In genomic region chr15:38453971-38454686, GRCh38 we compare ENCODE assay signal across 8 cellular contexts. TPM values are rescaled to one million over a fixed set of nuclear protein-coding genes. Genes with fewer than 3 reads are reported as not detected.
DNase-seq lines count a peak whose midpoint lies in the region; ATAC-seq and TF ChIP-seq lines count a peak whose summit lies in the region.

TSS of gene FAM98B (plus strand) at chr15:38454127. CDS start at chr15:38454162, 35 bp downstream.

- TF ChIP-seq POLR2A in IMR-90 (IDR thresholded peaks at IDR 0.05; ENCODE audit: low read depth, low read length): peak; percentile 67; the same call in 1 of the 2 replicates

- ATAC-seq in GM21528 (IDR thresholded peaks at IDR 0.05; ENCODE audit: low FRiP score, unreplicated experiment) (peak; percentile 87), IMR-90 (ENCODE audit: low read depth) (peak; percentile 97), esophagus mucosa (peak; percentile 96)
- ATAC-seq in activated T-cell treated with anti-CD3 and anti-CD28 coated beads, Interleukin-2, amount 50 U/mL, for 4 hours: peak; percentile 97 to 98

- peaks cover 30% of the 10 kb centered on the region for H3K4me1 Mint-ChIP-seq in activated T-cell treated with anti-CD3 and anti-CD28 coated beads, Interleukin-2, amount 50 U/mL, for 4 hours (ENCODE audit: low read depth)

- H4K91ac ChIP-seq in IMR-90 (ENCODE audit: insufficient read depth, low read depth, low read length): peak within 1 kb of the TSS; percentile 96

- H3K23ac ChIP-seq in IMR-90 (ENCODE audit: low read depth, low read length): peak within 1 kb of the TSS; percentile 96

- peak within 1 kb of the TSS; percentile 98 for H4K5ac ChIP-seq in IMR-90 (ENCODE audit: low read depth, low read length)

- H2BK20ac ChIP-seq in IMR-90 (ENCODE audit: low read depth, low read length): peak within 1 kb of the TSS; percentile 45; the same call in 1 of the 2 replicates

- TF ChIP-seq RAD21 in IMR-90 (IDR thresholded peaks at IDR 0.05; ENCODE audit: low read length): no peak

- peak within 1 kb of the TSS; percentile 94 for H2BK5ac ChIP-seq in IMR-90 (ENCODE audit: low read depth, low read length, poor library complexity, severe bottlenecking)

- 0 out of 2 replicates have a peak within 1 kb of the TSS, but pooled peaks have one; percentile 3 for H2AK5ac ChIP-seq in IMR-90 (ENCODE audit: low read depth, low read length)

- no peaks in the 10 kb centered on the region; the same call in 1 of the 2 replicates for H4K20me1 ChIP-seq in IMR-90 (ENCODE audit: insufficient read depth, low read length)
- no peaks in the 10 kb centered on the region; the same call in 1 of the 2 replicates for H4K20me1 ChIP-seq in PC-9 (ENCODE audit: insufficient read depth)

- peak within 1 kb of the TSS; percentile 92 to 99 for H4K8ac ChIP-seq in IMR-90 (ENCODE audit: low read depth in 2 of 2, low read length in 2 of 2)

- in situ Hi-C loops in IMR-90 (cut with MboI; ENCODE audit: low sequenced_read_pairs): no loop called here

- peaks cover 5% of the 10 kb centered on the region for H3K36me3 Mint-ChIP-seq in activated T-cell treated with anti-CD3 and anti-CD28 coated beads, Interleukin-2, amount 50 U/mL, for 4 hours (ENCODE audit: insufficient read depth)

- H3K79me1 ChIP-seq in IMR-90 (ENCODE audit: low read depth in 1 of 2, low read length in 2 of 2): peaks cover 29 to 41% of the 10 kb centered on the region in 2 experiments

- peaks cover 13% of the 10 kb centered on the region for H3K9me1 ChIP-seq in IMR-90 (ENCODE audit: insufficient read depth, low read length)

- H3F3A ChIP-seq in PC-9 (ENCODE audit: insufficient read depth, low read depth): peaks cover 8% of the 10 kb centered on the region; the same call in 1 of the 2 replicates

- peak within 1 kb of the TSS; percentile 93 for H3K14ac ChIP-seq in IMR-90 (replicated peaks; ENCODE audit: low read depth, low read length)

- peaks cover 3% of the 10 kb centered on the region; the same call in 1 of the 2 replicates for H3K4me1 ChIP-seq in IMR-90 (ENCODE audit: control insufficient read depth, insufficient read depth, low read length)
- H3K4me1 ChIP-seq in PC-9 (replicated peaks; ENCODE audit: insufficient read depth): peaks cover 16% of the 10 kb centered on the region
- H3K4me1 ChIP-seq in muscle layer of colon (ENCODE audit: insufficient read depth, low read length): peaks cover 13% of the 10 kb centered on the region

- H3K36me3 ChIP-seq in IMR-90 (ENCODE audit: control insufficient read depth, insufficient read depth, low read length) (peaks cover 3% of the 10 kb centered on the region; the same call in 1 of the 2 replicates), PC-9 (ENCODE audit: low read depth) (no peaks in the 10 kb centered on the region), muscle layer of colon (ENCODE audit: insufficient read depth, low read length) (no peaks in the 10 kb centered on the region)

- CTCF ChIA-PET in IMR-90 (lab: Yijun Ruan, JAX) (interaction anchor here (0.7 to 2.5 kb wide), 6 partner anchors 12 to 618 kb away, joined by 3 to 8 read pairs (median 3); no protein-coding TSS in a partner anchor), PC-9 (lab: Charles Lee) (interaction anchor here (0.5 to 2.2 kb wide), 4 partner anchors 14 to 245 kb away, joined by 3 to 10 read pairs (median 4); no protein-coding TSS in a partner anchor)

- TF ChIP-seq CTCF in IMR-90 (conservative IDR thresholded peaks at IDR 0.05; ENCODE audit: low read depth, low read length) (0 out of 2 replicates have a peak, but pooled peaks have one; percentile 2), PC-9 (conservative IDR thresholded peaks at IDR 0.05) (no peak)

- no peaks in the 10 kb centered on the region for H3K9me2 ChIP-seq in PC-9 (ENCODE audit: insufficient read depth)

- intact Hi-C loops in IMR-90 (cut with micrococcal nuclease) (no loop called here), PC-9 (cut with micrococcal nuclease; ENCODE audit: unreplicated experiment) (no loop called here)

- peak within 1 kb of the TSS; percentile 99 for H2AFZ ChIP-seq in IMR-90 (replicated peaks; ENCODE audit: low read length, poor library complexity)
- peak within 1 kb of the TSS; percentile 90 for H2AFZ ChIP-seq in PC-9

- no peaks in the 10 kb centered on the region for H3K9me3 ChIP-seq in IMR-90 (ENCODE audit: control insufficient read depth, insufficient read depth, low read length)
- H3K9me3 ChIP-seq in PC-9 (ENCODE audit: insufficient read depth, low read depth): no peaks in the 10 kb centered on the region
- no peaks in the 10 kb centered on the region for H3K9me3 ChIP-seq in muscle layer of colon (ENCODE audit: low read length)

- peak within 1 kb of the TSS; percentile 85 for H3K4ac ChIP-seq in IMR-90 (ENCODE audit: low read depth, low read length)

- BruUV-seq in IMR-90 (replicated peaks; lab: Mats Ljungman, UMichigan): no TSS peak
- BruUV-seq in PC-9 (replicated peaks; lab: Mats Ljungman, UMichigan): TSS peak; percentile 51

- H3K79me2 ChIP-seq in PC-9 (ENCODE audit: low read depth): peaks cover 36% of the 10 kb centered on the region

- H3K9ac ChIP-seq in IMR-90 (ENCODE audit: low read depth, low read length) (peak within 1 kb of the TSS; percentile 99), muscle layer of colon (ENCODE audit: low read length) (peak within 1 kb of the TSS; percentile 96)

- peak within 1 kb of the TSS; percentile 99 for H3K4me3 Mint-ChIP-seq in activated T-cell treated with anti-CD3 and anti-CD28 coated beads, Interleukin-2, amount 50 U/mL, for 4 hours

- H3K4me2 ChIP-seq in IMR-90 (ENCODE audit: low read depth, low read length): peak within 1 kb of the TSS; percentile 95
- peak within 1 kb of the TSS; percentile 98 for H3K4me2 ChIP-seq in PC-9

- H2BK120ac ChIP-seq in IMR-90 (ENCODE audit: low read depth, low read length): peak within 1 kb of the TSS; percentile 78

- DNase-seq in DMS153 treated with DMSO at 0.1 percent for 48 hours (lab: John Stamatoyannopoulos, UW; ENCODE audit: unreplicated experiment) (peak; percentile 29), IMR-90 (peak; percentile 85), PC-9 (peak; percentile 70 to 91)
- DNase-seq in activated T-cell treated with anti-CD3 and anti-CD28 coated beads, Interleukin-2, amount 50 U/mL, for 4 hours: peak; percentile 84
- peak; percentile 84 for DNase-seq in stimulated activated CD8-positive, alpha-beta memory T cell treated with anti-CD3 and anti-CD28 coated beads, Interleukin-7, amount 100 ng/mL, for 24 hours (ENCODE audit: low read depth)

- dilution Hi-C loops in IMR-90 (cut with HindIII; ENCODE audit: low sequenced_read_pairs, unreplicated experiment): no loop called here

- 2% methylated on average over 9 of the region's 48 CpGs; no CpG with 5 or more reads in 1 of the 2 experiments for WGBS in IMR-90 (ENCODE audit: extremely low coverage in 2 of 2, insufficient read length in 1 of 2), 2 experiments

- H2BK15ac ChIP-seq in IMR-90 (ENCODE audit: low read depth, low read length): peak within 1 kb of the TSS; percentile 92; the same call in 2 of the 3 replicates

- peak within 1 kb of the TSS; percentile 94 for H3K18ac ChIP-seq in IMR-90 (ENCODE audit: low read depth, low read length)

- H3K9me3 Mint-ChIP-seq in activated T-cell treated with anti-CD3 and anti-CD28 coated beads, Interleukin-2, amount 50 U/mL, for 4 hours: no peaks in the 10 kb centered on the region

- POLR2A ChIA-PET in IMR-90 (lab: Charles Lee; ENCODE audit: unreplicated experiment): interaction anchor here (1.0 kb wide), 1 partner anchor 10 kb away, joined by 3 read pairs; no protein-coding TSS in a partner anchor
- POLR2A ChIA-PET in PC-9 (lab: Charles Lee; ENCODE audit: unreplicated experiment): interaction anchor here (0.6 to 2.0 kb wide), 2 partner anchors 14 to 135 kb away, joined by 5 to 10 read pairs; no protein-coding TSS in a partner anchor

- H2AK9ac ChIP-seq in IMR-90 (replicated peaks; ENCODE audit: low read depth, low read length, poor library complexity): peak within 1 kb of the TSS; percentile 77

- H3K27ac ChIP-seq in IMR-90 (ENCODE audit: insufficient read depth, low read length) (peak within 1 kb of the TSS; percentile 98), PC-9 (peak within 1 kb of the TSS; percentile 71), muscle layer of colon (ENCODE audit: low read depth, low read length) (peak within 1 kb of the TSS; percentile 79)

- peaks cover 6% of the 10 kb centered on the region; the same call in 1 of the 2 replicates for H3K27me3 ChIP-seq in IMR-90 (ENCODE audit: control insufficient read depth, insufficient read depth, low read length)
- no peaks in the 10 kb centered on the region for H3K27me3 ChIP-seq in PC-9 (ENCODE audit: insufficient read depth, low read depth)
- H3K27me3 ChIP-seq in muscle layer of colon (ENCODE audit: control insufficient read depth in 1 of 2, insufficient read depth in 2 of 2, low read length in 2 of 2): no peaks in the 10 kb centered on the region

- H3K27me3 Mint-ChIP-seq in activated T-cell treated with anti-CD3 and anti-CD28 coated beads, Interleukin-2, amount 50 U/mL, for 4 hours (ENCODE audit: low read depth): no peaks in the 10 kb centered on the region

- H3K4me3 ChIP-seq in IMR-90 (ENCODE audit: insufficient read depth, low read depth, low read length) (peak within 1 kb of the TSS; percentile 87), PC-9 (peak within 1 kb of the TSS; percentile 67), muscle layer of colon (ENCODE audit: low read depth in 1 of 2, low read length in 2 of 2) (peak within 1 kb of the TSS; percentile 75 to 97)

- peak within 1 kb of the TSS; percentile 90; the same call in 1 of the 2 replicates for H3K56ac ChIP-seq in IMR-90 (ENCODE audit: extremely low read depth, insufficient read depth, low read length)

TF ChIP-seq in IMR-90, 13 proteins besides CTCF, POLR2A, EP300 and RAD21 (continues in another document):
- peak; percentile 13; the same call in 1 of the 2 replicates for TF ChIP-seq SMC3 (IDR thresholded peaks at IDR 0.05; ENCODE audit: low read depth, low read length)
- TF ChIP-seq MAFK (IDR thresholded peaks at IDR 0.05; ENCODE audit: low read depth, low read length): no peak
- 0 out of 2 replicates have a peak, but pooled peaks have one; percentile 13 for TF ChIP-seq NFE2L2 (IDR thresholded peaks at IDR 0.05; ENCODE audit: low read depth, low read length)
- TF ChIP-seq CHD1 (IDR thresholded peaks at IDR 0.05; ENCODE audit: low read depth, low read length): no peak
- TF ChIP-seq RCOR1 (IDR thresholded peaks at IDR 0.05; ENCODE audit: insufficient replicate concordance, low read length): no peak
- no peak for TF ChIP-seq MXI1 (IDR thresholded peaks at IDR 0.05; ENCODE audit: borderline replicate concordance, low read depth, low read length)

RNA-seq across cellular contexts. Expression of gene FAM98B, which starts in this region (rescaled TPM):
- total RNA-seq in IMR-90 (2012; rRNA removed) (2.7 and 7.2 TPM in 2 replicates), PC-9 (2021) (14.6 and 34.7 TPM in 2 replicates), esophagus mucosa (8.9 TPM)
- 7.9 and 12.2 TPM in 2 replicates for polyA plus RNA-seq in IMR-90 (2012; rRNA removed)
- 1.0 and 1.5 TPM in 2 replicates for polyA plus RNA-seq in IMR-90 (2012; cell fraction: cytosol; rRNA removed)
- 0.23 and 2.2 TPM in 2 replicates for polyA plus RNA-seq in IMR-90 (2012; cell fraction: nucleus; rRNA removed; ENCODE audit: low replicate concordance)
- 10 to 100 TPM; 42.5 to 44.6 (median 44.0) TPM for total RNA-seq in activated T-cell treated with anti-CD3 and anti-CD28 coated beads, Interleukin-2, amount 50 U/mL, for 4 hours

Comparison
In these comparisons a context has a peak if more than half of its experiments do, and no peak if none do; other contexts are left out.
1. Peak in every context shown above with its lines: DNase-seq, ATAC-seq, H3K4me3 ChIP-seq and H3K27ac ChIP-seq.
2. DNase-seq: peak in every context shown above with its lines; median percentile 85 in IMR-90; 84 in activated T-cell treated with anti-CD3 and anti-CD28 coated beads, Interleukin-2, amount 50 U/mL, for 4 hours; 84 in stimulated activated CD8-positive, alpha-beta memory T cell treated with anti-CD3 and anti-CD28 coated beads, Interleukin-7, amount 100 ng/mL, for 24 hours; 80 in PC-9; 29 in DMS153 treated with DMSO at 0.1 percent for 48 hours.